8 cellular contexts compared by ENCODE assay signal in genomic region chr12:56103823-56104108, GRCh38. TPM values are rescaled to one million over a fixed set of nuclear protein-coding genes. Genes with fewer than 3 reads are reported as not detected.
DNase-seq lines count a peak whose midpoint lies in the region; ATAC-seq and TF ChIP-seq lines count a peak whose summit lies in the region.

No MANE protein-coding gene starts in this region.

- DNase-seq in GM12864 (ENCODE audit: low read depth) (no peak), Panc1 (ENCODE audit: low read depth, low spot score) (no peak), psoas muscle (no peak), AML-193 (lab: John Stamatoyannopoulos, UW) (no peak), KG1 (lab: John Stamatoyannopoulos, UW) (no peak), H4 (ENCODE audit: low spot score) (no peak)

- WGBS in esophagus, 2 donors = 1 to 2% methylated on average over 8 of the region's 8 CpGs
- 0 to 3% (median 1%) methylated on average over 8 of the region's 8 CpGs for WGBS in psoas muscle, 3 donors

- peaks cover 23% of the 10 kb centered on the region for H3K36me3 ChIP-seq in Panc1 (ENCODE audit: control insufficient read depth, insufficient read depth, low read length)
- H3K36me3 ChIP-seq in esophagus (ENCODE audit: control insufficient read depth in 2 of 2, insufficient read depth in 2 of 2, low read length in 1 of 2) = peaks cover 0 to 11% of the 10 kb centered on the region in 2 donors
- H3K36me3 ChIP-seq in psoas muscle (ENCODE audit: insufficient read depth in 1 of 2, low read depth in 1 of 2) = peaks cover 18 to 29% of the 10 kb centered on the region in 2 donors

- ATAC-seq in Panc1 (no peak), psoas muscle (no peak), HG02884 (IDR thresholded peaks at IDR 0.05; ENCODE audit: unreplicated experiment) (no peak)

- CTCF ChIA-PET in Panc1 (lab: Charles Lee) = interaction anchor here (1.0 to 1.3 kb wide), 2 partner anchors 15 to 26 kb away, joined by 3 read pairs; no protein-coding TSS in a partner anchor

- H3K4me1 ChIP-seq in Panc1 (ENCODE audit: control insufficient read depth, insufficient read depth, low read length) (peaks cover 20% of the 10 kb centered on the region), esophagus (ENCODE audit: control insufficient read depth in 2 of 2, insufficient read depth in 2 of 2, low read length in 1 of 2) (peaks cover 3 to 4% of the 10 kb centered on the region in 2 donors), psoas muscle (peaks cover 20% of the 10 kb centered on the region)

- intact Hi-C loops in Panc1 (cut with micrococcal nuclease; ENCODE audit: unreplicated experiment) (no loop called here), psoas muscle (cut with DNase I) (loop anchor here (2.0 to 10.0 kb wide), 4 partner anchors 56 to 109 kb away; partner anchors contain the start of gene SUOX (in 1 of the 2))

- no TSS peak for BruUV-seq in Panc1 (replicated peaks; lab: Mats Ljungman, UMichigan)

- no peaks in the 10 kb centered on the region for H3K9me3 ChIP-seq in Panc1 (ENCODE audit: control insufficient read depth, insufficient read depth, low read depth, low read length)
- no peaks in the 10 kb centered on the region for H3K9me3 ChIP-seq in esophagus (ENCODE audit: control insufficient read depth in 2 of 2, insufficient read depth in 1 of 2, low read depth in 1 of 2, low read length in 1 of 2)
- no peaks in the 10 kb centered on the region for H3K9me3 ChIP-seq in psoas muscle

- no peak for TF ChIP-seq CTCF in GM12864 (IDR thresholded peaks at IDR 0.05; ENCODE audit: low read depth, low read length, missing control alignments)
- no peak for TF ChIP-seq CTCF in Panc1 (IDR thresholded peaks at IDR 0.05)
- TF ChIP-seq CTCF in psoas muscle (IDR thresholded peaks at IDR 0.05) = no peak

- H3K27ac ChIP-seq in Panc1 (ENCODE audit: low read length) (peak overlapping the region; percentile 94), esophagus (ENCODE audit: low read depth in 2 of 2, low read length in 1 of 2) (peak overlapping the region; percentile 85 to 95), psoas muscle (peak overlapping the region; percentile 89)

- in situ Hi-C loops in Panc1 (cut with HindIII; ENCODE audit: low pct_unique_long_range_greater_than_20kb, low sequenced_read_pairs) = no loop called here

- H3K4me3 ChIP-seq in GM12864 (ENCODE audit: low read depth, low read length) = peak overlapping the region; percentile 99
- H3K4me3 ChIP-seq in Panc1 (ENCODE audit: low read depth in 2 of 2, low read length in 2 of 2) = peak overlapping the region; percentile 72 to 93
- peak overlapping the region; percentile 86 to 97 for H3K4me3 ChIP-seq in esophagus (ENCODE audit: low read depth in 1 of 2, low read length in 2 of 2)
- peak overlapping the region; percentile 93 for H3K4me3 ChIP-seq in psoas muscle

- POLR2A ChIA-PET in Panc1 (lab: Charles Lee) = interaction anchor here (0.6 to 1.4 kb wide), 8 partner anchors 14 to 99 kb away, joined by 3 to 15 read pairs (median 4); partner anchors contain the start of gene ZC3H10

- H3K27me3 ChIP-seq in Panc1 (ENCODE audit: control insufficient read depth, insufficient read depth, low read length) (no peaks in the 10 kb centered on the region; the same call in 1 of the 2 replicates), esophagus (ENCODE audit: control insufficient read depth in 1 of 2, insufficient read depth in 2 of 2, low read length in 2 of 2) (no peaks in the 10 kb centered on the region), psoas muscle (ENCODE audit: insufficient read depth in 3 of 3, low read length in 2 of 3) (no peaks in the 10 kb centered on the region)

RNA-seq across cellular contexts. Expression of gene PA2G4, which starts 0.6 kb away (rescaled TPM):
- total RNA-seq in Panc1 (2021; ENCODE audit: unreplicated experiment) (175 TPM), psoas muscle (100 to 1,000 TPM in 3 of 4 donors, 10 to 100 TPM in 1; 75.3 to 138 (median 112) TPM)
- polyA plus RNA-seq in Panc1 (2012; ENCODE audit: insufficient read length) = 159 TPM
- polyA plus RNA-seq in esophagus (100 to 1,000 TPM; 103 to 180 TPM), psoas muscle (100 to 1,000 TPM; 115 to 258 (median 157) TPM)
- 203 and 227 TPM in 2 replicates for total RNA-seq in H4 (2014; rRNA removed; shearing (Covaris generic))

RNA-seq across cellular contexts. Expression of gene RPL41, which starts 12.7 kb away (rescaled TPM):
- total RNA-seq in Panc1 (2021; ENCODE audit: unreplicated experiment) (2,264 TPM), psoas muscle (1,000 to 10,000 TPM; 2,052 to 2,475 (median 2,223) TPM)
- polyA plus RNA-seq in Panc1 (2012; ENCODE audit: insufficient read length) = 5,429 TPM
- polyA plus RNA-seq in esophagus (1,000 to 10,000 TPM; 1,736 to 6,738 TPM), psoas muscle (1,000 to 10,000 TPM; 3,632 to 4,096 (median 3,726) TPM)
- total RNA-seq in H4 (2014; rRNA removed; shearing (Covaris generic)) = 3,847 and 4,326 TPM in 2 replicates

RNA-seq across cellular contexts. Expression of gene ZC3H10, which starts 14.3 kb away (rescaled TPM):
- total RNA-seq in Panc1 (2021; ENCODE audit: unreplicated experiment) (6.0 TPM), psoas muscle (10 to 100 TPM in 1 of 4 donors, 1 to 10 TPM in 3; 5.0 to 10.3 (median 6.6) TPM)
- 5.0 TPM for polyA plus RNA-seq in Panc1 (2012; ENCODE audit: insufficient read length)
- polyA plus RNA-seq in esophagus (1 to 10 TPM; 1.4 to 2.2 TPM), psoas muscle (1 to 10 TPM; 3.5 to 7.8 (median 4.5) TPM)
- 1.9 and 2.4 TPM in 2 replicates for total RNA-seq in H4 (2014; rRNA removed; shearing (Covaris generic))

RNA-seq across cellular contexts. Expression of gene ERBB3, which starts 23.8 kb away (rescaled TPM):
- total RNA-seq in Panc1 (2021; ENCODE audit: unreplicated experiment) (0.90 TPM), psoas muscle (1 to 10 TPM in 2 of 4 donors, under 1 TPM in 2; 0.71 to 3.9 (median 1.3) TPM)
- 1.7 TPM for polyA plus RNA-seq in Panc1 (2012; ENCODE audit: insufficient read length)
- polyA plus RNA-seq in esophagus (100 to 1,000 TPM in 1 of 2 donors, 10 to 100 TPM in 1; 49.4 to 102 TPM), psoas muscle (under 1 TPM; 0.13 to 0.26 (median 0.26) TPM)
- 0.31 and 0.45 TPM in 2 replicates for total RNA-seq in H4 (2014; rRNA removed; shearing (Covaris generic))

RNA-seq across cellular contexts. Expression of gene ESYT1, which starts 24.3 kb away (rescaled TPM):
- 152 TPM for total RNA-seq in Panc1 (2021; ENCODE audit: unreplicated experiment)
- 100 TPM for polyA plus RNA-seq in Panc1 (2012; ENCODE audit: insufficient read length)
- 10 to 100 TPM; 15.6 to 36.6 TPM for polyA plus RNA-seq in esophagus
- 10 to 100 TPM; 36.7 to 57.4 (median 44.4) TPM for total RNA-seq in psoas muscle
- polyA plus RNA-seq in psoas muscle = 10 to 100 TPM; 20.2 to 40.6 (median 21.0) TPM
- total RNA-seq in H4 (2014; rRNA removed; shearing (Covaris generic)) = 62.9 and 80.8 TPM in 2 replicates
